ENCODE assay signal across 1 cellular context in the genomic region with DNA sequence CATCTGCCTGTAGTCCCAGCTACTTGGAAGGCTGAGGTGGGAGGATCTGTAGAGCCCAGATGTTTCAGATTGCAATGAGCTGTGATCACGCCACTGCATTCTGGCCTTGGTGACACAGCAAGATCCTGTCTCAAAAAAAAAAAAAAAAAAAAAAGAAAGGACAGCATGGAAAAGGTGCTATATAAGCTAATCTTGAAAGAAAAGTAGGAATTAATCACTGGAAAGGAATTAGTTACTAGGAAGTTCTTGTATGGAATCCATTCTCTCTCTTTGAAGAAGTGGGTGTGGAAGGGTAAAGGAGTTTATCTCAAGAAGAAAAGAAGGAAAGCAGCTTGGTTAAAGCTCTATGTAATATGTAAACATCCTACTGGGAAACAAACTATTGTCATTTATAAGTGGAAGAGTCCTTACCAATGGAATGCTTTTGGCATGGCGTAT.
TF ChIP-seq lines count a peak whose summit lies in the region.

No MANE protein-coding gene starts in this region.

TF ChIP-seq in SK-N-SH treated with all-trans-retinoic acid at 6 μM for 48 hours, 23 proteins besides CTCF, POLR2A, EP300 and RAD21 (continued from another document):
- TF ChIP-seq, protein P1, sequence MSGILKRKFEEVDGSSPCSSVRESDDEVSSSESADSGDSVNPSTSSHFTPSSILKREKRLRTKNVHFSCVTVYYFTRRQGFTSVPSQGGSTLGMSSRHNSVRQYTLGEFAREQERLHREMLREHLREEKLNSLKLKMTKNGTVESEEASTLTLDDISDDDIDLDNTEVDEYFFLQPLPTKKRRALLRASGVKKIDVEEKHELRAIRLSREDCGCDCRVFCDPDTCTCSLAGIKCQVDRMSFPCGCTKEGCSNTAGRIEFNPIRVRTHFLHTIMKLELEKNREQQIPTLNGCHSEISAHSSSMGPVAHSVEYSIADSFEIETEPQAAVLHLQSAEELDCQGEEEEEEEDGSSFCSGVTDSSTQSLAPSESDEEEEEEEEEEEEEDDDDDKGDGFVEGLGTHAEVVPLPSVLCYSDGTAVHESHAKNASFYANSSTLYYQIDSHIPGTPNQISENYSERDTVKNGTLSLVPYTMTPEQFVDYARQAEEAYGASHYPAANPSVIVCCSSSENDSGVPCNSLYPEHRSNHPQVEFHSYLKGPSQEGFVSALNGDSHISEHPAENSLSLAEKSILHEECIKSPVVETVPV (CRISPR knock-in tag; IDR thresholded peaks at IDR 0.05) = no peak
- no peak for TF ChIP-seq TOX (CRISPR knock-in tag; IDR thresholded peaks at IDR 0.05; ENCODE audit: borderline replicate concordance)
